ENCODE assay signal across 8 cellular contexts in the genomic region with DNA sequence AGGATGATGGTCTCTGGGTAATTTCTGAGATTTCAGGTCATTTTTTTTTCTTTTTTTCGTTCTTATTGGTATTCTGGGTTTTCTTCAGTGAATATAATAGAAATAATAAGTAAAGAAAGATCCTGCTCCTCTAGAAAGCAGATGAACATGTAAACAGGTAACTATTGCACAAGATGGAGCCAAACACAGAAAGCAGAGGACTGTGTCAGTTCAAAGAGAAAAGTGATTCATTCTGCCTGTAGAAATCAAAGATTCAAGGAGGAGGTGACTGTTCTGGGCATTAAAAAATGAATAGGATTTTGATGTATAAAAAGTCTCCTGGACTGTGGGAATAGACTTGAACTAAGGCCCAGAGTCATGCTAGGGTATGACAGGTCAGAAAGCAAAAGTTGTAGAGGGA.
"Had no signal": no experiment of that assay in that cellular context is flagged by ENCODE, and none has a peak within 500 bp of the region (broad histone marks: within the 10 kb centered on the region; RNA-seq: fewer than 3 reads in every experiment).

No MANE protein-coding gene starts in this region.

- ATAC-seq: GM12878 had no signal

- FAIRE-seq: G401.6, GM12878, GM12891, GM12892, GM18507, GM19239 had no signal

- H3K4me3 ChIP-seq: GM12878 had no signal

- DNase-seq: GDM1, GF-D8 had no signal
